Comparison of ENCODE assay signal across 8 cellular contexts in the genomic region with DNA sequence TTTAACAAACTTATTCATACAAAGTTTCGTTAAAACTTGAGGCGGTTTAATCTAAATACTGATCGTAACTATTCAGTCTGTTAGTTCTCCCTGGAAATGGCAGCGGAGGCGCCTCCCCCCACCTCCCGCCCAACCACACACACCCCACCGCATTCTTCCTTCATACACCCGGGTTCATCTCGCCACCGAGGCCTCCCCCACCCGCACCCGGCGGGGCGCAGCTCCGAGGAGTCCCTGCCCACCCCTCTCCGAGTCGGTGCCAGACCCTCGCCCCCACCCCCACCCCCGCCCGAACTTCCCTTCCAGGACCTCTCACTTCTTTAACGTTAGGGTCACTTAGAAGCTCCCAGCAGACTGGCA. TPM values are rescaled to one million over a fixed set of nuclear protein-coding genes. Genes with fewer than 3 reads are reported as not detected.
DNase-seq lines count a peak whose midpoint lies in the region; ATAC-seq and TF ChIP-seq lines count a peak whose summit lies in the region.

No MANE protein-coding gene starts in this region.

- no peaks in the 10 kb centered on the region for H3K9me3 Mint-ChIP-seq in activated naive CD4-positive, alpha-beta T cell treated with anti-CD3 and anti-CD28 coated beads, Interleukin-2, amount 10 ng/mL, durations not matched to agents 7 days and 5 days
- H3K9me3 Mint-ChIP-seq in activated naive CD4-positive, alpha-beta T cell treated with anti-CD3 and anti-CD28 coated beads, Interleukin-2, amount 50 U/mL, for 72 hours, result no peaks in the 10 kb centered on the region

- H3K27me3 Mint-ChIP-seq in activated naive CD4-positive, alpha-beta T cell treated with anti-CD3 and anti-CD28 coated beads, Interleukin-2, amount 10 ng/mL, durations not matched to agents 7 days and 5 days, result peaks cover 84% of the 10 kb centered on the region

- no peaks in the 10 kb centered on the region for H3K9me2 ChIP-seq in OCI-LY1 (ENCODE audit: low read depth, low read length)

- peak overlapping the region; percentile 92 for H3K27ac ChIP-seq in OCI-LY1 (ENCODE audit: low read depth, low read length, poor library complexity, severe bottlenecking)
- peak overlapping the region; percentile 36 to 86 for H3K27ac ChIP-seq in coronary artery

- H3F3A ChIP-seq in OCI-LY1 (ENCODE audit: insufficient read depth, low read length), result no peaks in the 10 kb centered on the region

- H3K4me2 ChIP-seq in OCI-LY1 (ENCODE audit: low read length), result peak overlapping the region; percentile 80

- peaks cover 4% of the 10 kb centered on the region for H3K36me3 Mint-ChIP-seq in activated naive CD4-positive, alpha-beta T cell treated with anti-CD3 and anti-CD28 coated beads, Interleukin-2, amount 10 ng/mL, durations not matched to agents 7 days and 5 days
- H3K36me3 Mint-ChIP-seq in activated naive CD4-positive, alpha-beta T cell treated with anti-CD3 and anti-CD28 coated beads, Interleukin-2, amount 50 U/mL, for 72 hours, result peaks cover 0 to 17% of the 10 kb centered on the region in 2 donors

- H3K27me3 ChIP-seq in OCI-LY1 (ENCODE audit: insufficient read depth, low read length), result no peaks in the 10 kb centered on the region

- peaks cover 44% of the 10 kb centered on the region for H3K4me1 Mint-ChIP-seq in activated naive CD4-positive, alpha-beta T cell treated with anti-CD3 and anti-CD28 coated beads, Interleukin-2, amount 10 ng/mL, durations not matched to agents 7 days and 5 days

- DNase-seq in activated naive CD4-positive, alpha-beta T cell treated with anti-CD3 and anti-CD28 coated beads, Interleukin-2, amount 10 ng/mL, durations not matched to agents 7 days and 5 days, result peak; percentile 45
- DNase-seq in activated naive CD4-positive, alpha-beta T cell treated with anti-CD3 and anti-CD28 coated beads, Interleukin-2, amount 50 U/mL, for 72 hours (ENCODE audit: low spot score in 2 of 2), result no peak
- DNase-seq in coronary artery (ENCODE audit: low spot score), result no peak
- DNase-seq in medulla oblongata (ENCODE audit: extremely low spot score), result peak; percentile 24
- DNase-seq in ureter (ENCODE audit: low spot score), result peak; percentile 58

- H2AFZ ChIP-seq in OCI-LY1 (ENCODE audit: low read length), result peak overlapping the region; percentile 36

- peak overlapping the region; percentile 72 for H3K9ac ChIP-seq in OCI-LY1 (ENCODE audit: low read length)

- H3K27ac Mint-ChIP-seq in activated naive CD4-positive, alpha-beta T cell treated with anti-CD3 and anti-CD28 coated beads, Interleukin-2, amount 10 ng/mL, durations not matched to agents 7 days and 5 days, result peak overlapping the region; percentile 74
- H3K27ac Mint-ChIP-seq in activated naive CD4-positive, alpha-beta T cell treated with anti-CD3 and anti-CD28 coated beads, Interleukin-2, amount 50 U/mL, for 72 hours, result peak overlapping the region in 1 of 2 donors; percentile 86

- H3K79me2 ChIP-seq in OCI-LY1 (ENCODE audit: insufficient read depth, low read length), result peaks cover 8% of the 10 kb centered on the region

- H3K36me3 ChIP-seq in OCI-LY1 (ENCODE audit: insufficient read depth, low read length), result no peaks in the 10 kb centered on the region

- no peaks in the 10 kb centered on the region for H4K20me1 ChIP-seq in OCI-LY1 (ENCODE audit: insufficient read depth, low read length)

- H3K4me3 Mint-ChIP-seq in activated naive CD4-positive, alpha-beta T cell treated with anti-CD3 and anti-CD28 coated beads, Interleukin-2, amount 10 ng/mL, durations not matched to agents 7 days and 5 days, result peak overlapping the region; percentile 87

- peak overlapping the region; percentile 94 for H3K4me3 ChIP-seq in OCI-LY1 (ENCODE audit: low read depth, low read length, poor library complexity, severe bottlenecking)
- peak overlapping the region; percentile 71 for H3K4me3 ChIP-seq in coronary artery

- H3K9me3 ChIP-seq in OCI-LY1 (ENCODE audit: low read length), result no peaks in the 10 kb centered on the region

- ATAC-seq in activated naive CD4-positive, alpha-beta T cell treated with anti-CD3 and anti-CD28 coated beads, Interleukin-2, amount 50 U/mL, for 72 hours, result no peak
- ATAC-seq in GM18520 (IDR thresholded peaks at IDR 0.05; ENCODE audit: unreplicated experiment), result no peak
- ATAC-seq in HG02973 (IDR thresholded peaks at IDR 0.05; ENCODE audit: unreplicated experiment), result no peak

- CTCF ChIA-PET in activated naive CD4-positive, alpha-beta T cell treated with anti-CD3 and anti-CD28 coated beads, Interleukin-2, amount 10 ng/mL, durations not matched to agents 7 days and 5 days (lab: Charles Lee), result no interaction called here

- peaks cover 45% of the 10 kb centered on the region for H3K4me1 ChIP-seq in OCI-LY1 (ENCODE audit: insufficient read depth, low read length, severe bottlenecking)

- TF ChIP-seq CTCF in OCI-LY1 (IDR thresholded peaks at IDR 0.05; ENCODE audit: low read length) (no peak), coronary artery (IDR thresholded peaks at IDR 0.05) (no peak)

RNA-seq across cellular contexts. Expression of gene ZNF516, which starts 0.9 kb away (rescaled TPM):
- 10 to 100 TPM in 1 of 2 donors, 1 to 10 TPM in 1; 7.9 to 13.8 TPM for total RNA-seq in activated naive CD4-positive, alpha-beta T cell treated with anti-CD3 and anti-CD28 coated beads, Interleukin-2, amount 50 U/mL, for 72 hours
- total RNA-seq in ureter, result 75.6 TPM

Comparison
In these comparisons a context has a peak if more than half of its experiments do, and no peak if none do; other contexts are left out.
1. DNase-seq: peak in activated naive CD4-positive, alpha-beta T cell treated with anti-CD3 and anti-CD28 coated beads, Interleukin-2, amount 10 ng/mL, durations not matched to agents 7 days and 5 days (single experiment), medulla oblongata (single experiment) and ureter (single experiment); none in activated naive CD4-positive, alpha-beta T cell treated with anti-CD3 and anti-CD28 coated beads, Interleukin-2, amount 50 U/mL, for 72 hours (0 of 2) and coronary artery (single experiment).